ENCODE assay signal across 22 cellular contexts in genomic region chr14:59037086-59037485, GRCh38.
"Had no signal": no experiment of that assay in that cellular context is flagged by ENCODE, and none has a peak within 500 bp of the region (broad histone marks: within the 10 kb centered on the region; RNA-seq: fewer than 3 reads in every experiment).

No MANE protein-coding gene starts in this region.

- H3K4me1 ChIP-seq: left lung, prostate gland, right atrium auricular region, suprapubic skin, transverse colon had no signal

- H3K9me3 ChIP-seq: left lung, prostate gland, right atrium auricular region, suprapubic skin, transverse colon had no signal

- H3K79me2 ChIP-seq: hepatocyte had no signal

- ATAC-seq: effector memory CD8-positive, alpha-beta T cell; left cardiac atrium; left lung; naive thymus-derived CD8-positive, alpha-beta T cell; sciatic nerve; stimulated activated naive CD8-positive, alpha-beta T cell treated with anti-CD3 and anti-CD28 coated beads, Interleukin-15, amount 100 ng/mL, for 72 hours had no signal

- H3K4me2 ChIP-seq: hepatocyte, smooth muscle cell had no signal

- H3K36me3 Mint-ChIP-seq: naive thymus-derived CD8-positive, alpha-beta T cell had no signal

- DNase-seq: cortex of kidney; effector memory CD8-positive, alpha-beta T cell; head of caudate nucleus; left cardiac atrium; left lung; mesendoderm; naive thymus-derived CD8-positive, alpha-beta T cell; nephron progenitor cell; nucleus accumbens; stimulated activated CD4-positive, alpha-beta T cell treated with anti-CD3 and anti-CD28 coated beads, Interleukin-12 subunit alpha, Interleukin-12 subunit beta, amount 100 ng/mL, for 4 hours; stimulated activated CD4-positive, alpha-beta T cell treated with anti-CD3 and anti-CD28 coated beads, Interleukin-1b, Interleukin-23, amount 100 ng/mL, for 48 hours; stimulated activated CD4-positive, alpha-beta T cell treated with anti-CD3 and anti-CD28 coated beads, Interleukin-4, amount 100 ng/mL, for 1 hour; stimulated activated CD8-positive, alpha-beta memory T cell treated with anti-CD3 and anti-CD28 coated beads, Interleukin-4, amount 100 ng/mL, for 48 hours; stimulated activated naive CD4-positive, alpha-beta T cell; stimulated activated naive CD8-positive, alpha-beta T cell treated with anti-CD3 and anti-CD28 coated beads, Interleukin-15, amount 100 ng/mL, for 72 hours; transverse colon had no signal

- H3K4me3 Mint-ChIP-seq: effector memory CD8-positive, alpha-beta T cell; naive thymus-derived CD8-positive, alpha-beta T cell; nephron progenitor cell; stimulated activated naive CD8-positive, alpha-beta T cell treated with anti-CD3 and anti-CD28 coated beads, Interleukin-15, amount 100 ng/mL, for 72 hours had no signal

- H3K4me1 Mint-ChIP-seq: naive thymus-derived CD8-positive, alpha-beta T cell; stimulated activated naive CD8-positive, alpha-beta T cell treated with anti-CD3 and anti-CD28 coated beads, Interleukin-15, amount 100 ng/mL, for 72 hours had no signal

- H3K27me3 ChIP-seq: hepatocyte, left lung, right atrium auricular region, suprapubic skin, transverse colon had no signal

- H3K4me3 ChIP-seq: hepatocyte, left lung, prostate gland, right atrium auricular region, smooth muscle cell, suprapubic skin, transverse colon had no signal

- H2AFZ ChIP-seq: hepatocyte had no signal

- H3K36me3 ChIP-seq: left lung, prostate gland, right atrium auricular region, suprapubic skin, transverse colon had no signal

- H3K27ac Mint-ChIP-seq: effector memory CD8-positive, alpha-beta T cell; naive thymus-derived CD8-positive, alpha-beta T cell; nephron progenitor cell; stimulated activated naive CD8-positive, alpha-beta T cell treated with anti-CD3 and anti-CD28 coated beads, Interleukin-15, amount 100 ng/mL, for 72 hours had no signal

- H3K27ac ChIP-seq: hepatocyte, left lung, prostate gland, right atrium auricular region, suprapubic skin, transverse colon had no signal
